23 cellular contexts compared by ENCODE assay signal in genomic region chr16:4681471-4682083, GRCh38. TPM values are rescaled to one million over a fixed set of nuclear protein-coding genes. Genes with fewer than 3 reads are reported as not detected.
A peak's percentile ranks its signal among the peaks of the same experiment; 100 is the strongest.
DNase-seq lines count a peak whose midpoint lies in the region; ATAC-seq and TF ChIP-seq lines count a peak whose summit lies in the region.
"Had no signal": no experiment of that assay in that cellular context is flagged by ENCODE, and none has a peak within 500 bp of the region (broad histone marks: within the 10 kb centered on the region; RNA-seq: fewer than 3 reads in every experiment).

No MANE protein-coding gene starts in this region.

- H3K4me1 ChIP-seq in H9 (ENCODE audit: insufficient read depth, low read length) (no peaks in the 10 kb centered on the region), breast epithelium (peaks cover 4 to 8% of the 10 kb centered on the region in 2 donors)
- H3K4me1 ChIP-seq: HAP-1 had no signal

- no CpG with 5 or more reads among the region's 39 CpGs for WGBS in H9 (ENCODE audit: extremely low coverage, insufficient read length, low lambda C conversion rate)

- TF ChIP-seq POLR2A in breast epithelium (IDR thresholded peaks at IDR 0.05) = no peak

- no peak overlapping the region for H4K91ac ChIP-seq in H9 (ENCODE audit: insufficient read length, low read depth, low read length)

- H3K9me3 ChIP-seq in H9 (ENCODE audit: control insufficient read depth, low read depth, low read length) = no peaks in the 10 kb centered on the region
- no peaks in the 10 kb centered on the region for H3K9me3 ChIP-seq in breast epithelium
- H3K9me3 ChIP-seq: BLaER1, gastroesophageal sphincter, HAP-1, tibial artery had no signal

- no peak overlapping the region for H4K8ac ChIP-seq in H9 (replicated peaks; ENCODE audit: insufficient read length, low read depth, low read length)

- H3K4me2 ChIP-seq in H9 (ENCODE audit: insufficient read depth, insufficient read length, low read length) = no peak overlapping the region
- H3K4me2 ChIP-seq: BLaER1 had no signal

- peaks cover 14% of the 10 kb centered on the region for H3K36me3 Mint-ChIP-seq in activated CD4-positive, alpha-beta T cell treated with anti-CD3 and anti-CD28 coated beads for 36 hours (ENCODE audit: low read depth)
- peaks cover 2 to 35% (median 15%) of the 10 kb centered on the region in 3 experiments; a peak in 5 of 7 replicates for H3K36me3 Mint-ChIP-seq in H9 (ENCODE audit: insufficient read depth in 1 of 3, low read depth in 3 of 3)
- peaks cover 0 to 32% (median 0%) of the 10 kb centered on the region in 3 donors for H3K36me3 Mint-ChIP-seq in naive thymus-derived CD8-positive, alpha-beta T cell

- H3K4ac ChIP-seq in H9 (ENCODE audit: low read depth, low read length) = no peak overlapping the region

- CTCF ChIA-PET in activated CD4-positive, alpha-beta T cell treated with anti-CD3 and anti-CD28 coated beads for 36 hours (lab: Charles Lee) = interaction anchor here (0.6 to 1.0 kb wide), 2 partner anchors 21 to 154 kb away, joined by 3 read pairs; no protein-coding TSS in a partner anchor

- no peak overlapping the region for H2BK12ac ChIP-seq in H9 (ENCODE audit: insufficient read length, low read depth, low read length)

- POLR2A ChIA-PET in activated CD4-positive, alpha-beta T cell treated with anti-CD3 and anti-CD28 coated beads for 36 hours (lab: Charles Lee) = interaction anchor here (0.7 kb wide), 1 partner anchor 17 kb away, joined by 3 read pairs; no protein-coding TSS in a partner anchor
- POLR2A ChIA-PET in naive thymus-derived CD8-positive, alpha-beta T cell (lab: Charles Lee) = interaction anchor here (0.7 to 6.1 kb wide), 9 partner anchors 10 to 86 kb away, joined by 3 to 63 read pairs (median 4); partner anchors contain the start of gene NUDT16L1

- H3K4me3 ChIP-seq in breast epithelium = peak overlapping the region in 2 of 3 donors; percentile 53 to 74
- H3K4me3 ChIP-seq: BLaER1, GM12878, HAP-1, tibial artery had no signal

- no peak overlapping the region for H3T11ph ChIP-seq in H9 (ENCODE audit: low read length)

- TF ChIP-seq CTCF in H9 (conservative IDR thresholded peaks at IDR 0.05) = no peak
- no peak for TF ChIP-seq CTCF in breast epithelium (IDR thresholded peaks at IDR 0.05)

- H2BK5ac ChIP-seq in H9 (ENCODE audit: insufficient read length, low read length) = no peak overlapping the region

- no peak overlapping the region for H3K23ac ChIP-seq in H9 (ENCODE audit: insufficient read length, low read depth, low read length)

- peak overlapping the region; percentile 63 for H3K27ac Mint-ChIP-seq in activated CD4-positive, alpha-beta T cell treated with anti-CD3 and anti-CD28 coated beads for 36 hours
- H3K27ac Mint-ChIP-seq in H9 = peak overlapping the region in 2 of 3 experiments; percentile 3 to 90; a peak in 2 of 7 replicates
- peak overlapping the region; percentile 51 to 95 (median 88) for H3K27ac Mint-ChIP-seq in naive thymus-derived CD8-positive, alpha-beta T cell

- H2BK20ac ChIP-seq in H9 (ENCODE audit: low read depth, low read length, poor library complexity, severe bottlenecking) = no peak overlapping the region

- H3K27me3 ChIP-seq in H9 (ENCODE audit: insufficient read depth, low read length) = no peaks in the 10 kb centered on the region
- H3K27me3 ChIP-seq in breast epithelium = no peaks in the 10 kb centered on the region
- H3K27me3 ChIP-seq: BLaER1, gastroesophageal sphincter, tibial artery had no signal

- H3K36me3 ChIP-seq in breast epithelium = no peaks in the 10 kb centered on the region

- H3K27ac ChIP-seq in H9 (ENCODE audit: insufficient read length, low read depth, low read length) (no peak overlapping the region), breast epithelium (peak overlapping the region in 1 of 2 donors; percentile 97)
- H3K27ac ChIP-seq: BLaER1, tibial artery had no signal

- peak; percentile 12 for ATAC-seq in activated CD4-positive, alpha-beta T cell treated with anti-CD3 and anti-CD28 coated beads for 36 hours
- peak; percentile 66 to 76 for ATAC-seq in naive thymus-derived CD8-positive, alpha-beta T cell
- no peak for ATAC-seq in HG03460 (IDR thresholded peaks at IDR 0.05; ENCODE audit: unreplicated experiment)
- no peak for ATAC-seq in HG02870 (IDR thresholded peaks at IDR 0.05; ENCODE audit: unreplicated experiment)
- ATAC-seq: gastroesophageal sphincter, GM12878, WTC11 had no signal

- H3K27me3 Mint-ChIP-seq in activated CD4-positive, alpha-beta T cell treated with anti-CD3 and anti-CD28 coated beads for 36 hours = no peaks in the 10 kb centered on the region
- no peaks in the 10 kb centered on the region for H3K27me3 Mint-ChIP-seq in H9 (ENCODE audit: low read depth)
- H3K27me3 Mint-ChIP-seq in naive thymus-derived CD8-positive, alpha-beta T cell = no peaks in the 10 kb centered on the region
- H3K27me3 Mint-ChIP-seq: brain had no signal

- intact Hi-C loops in activated CD4-positive, alpha-beta T cell treated with anti-CD3 and anti-CD28 coated beads for 36 hours (cut with DNase I, micrococcal nuclease) = no loop called here
- intact Hi-C loops in breast epithelium (cut with DNase I; ENCODE audit: low total_unique reads) = no loop called here

- no peaks in the 10 kb centered on the region for H3K79me2 ChIP-seq in H9 (ENCODE audit: insufficient read depth, low read length)

- H3K14ac ChIP-seq in H9 (ENCODE audit: insufficient read depth, low read length) = no peak overlapping the region

- no peak overlapping the region for H3K9ac ChIP-seq in H9 (ENCODE audit: extremely low read depth, insufficient read length, low read length)
- H3K9ac ChIP-seq: BLaER1 had no signal

- H3K56ac ChIP-seq in H9 (ENCODE audit: insufficient read length, low read depth, low read length) = no peak overlapping the region

- H2BK120ac ChIP-seq in H9 (ENCODE audit: low read depth, low read length, poor library complexity, severe bottlenecking) = no peak overlapping the region

- no peaks in the 10 kb centered on the region for H3K23me2 ChIP-seq in H9 (ENCODE audit: insufficient read length, low read depth, low read length, poor library complexity, severe bottlenecking)

- no peak overlapping the region for H4K5ac ChIP-seq in H9 (ENCODE audit: insufficient read length, low read depth, low read length)

- H3K4me1 Mint-ChIP-seq in activated CD4-positive, alpha-beta T cell treated with anti-CD3 and anti-CD28 coated beads for 36 hours = peaks cover 15% of the 10 kb centered on the region
- H3K4me1 Mint-ChIP-seq in H9 = no peaks in the 10 kb centered on the region
- H3K4me1 Mint-ChIP-seq in naive thymus-derived CD8-positive, alpha-beta T cell = peaks cover 14 to 49% (median 34%) of the 10 kb centered on the region in 4 donors
- H3K4me1 Mint-ChIP-seq: brain, WTC11 had no signal

- no peaks in the 10 kb centered on the region for H3K79me1 ChIP-seq in H9 (ENCODE audit: insufficient read depth, low read depth, low read length, poor library complexity, severe bottlenecking)

- H3K18ac ChIP-seq in H9 (ENCODE audit: insufficient read length, low read depth, low read length) = no peak overlapping the region

- no peak overlapping the region for H2AK5ac ChIP-seq in H9 (ENCODE audit: insufficient read length, low read length)

- peak; percentile 31 for DNase-seq in activated CD4-positive, alpha-beta T cell treated with anti-CD3 and anti-CD28 coated beads for 36 hours
- no peak for DNase-seq in activated CD4-positive, alpha-beta T cell treated with anti-CD3 and anti-CD28 coated beads, Interleukin-2, amount 50 U/mL, for 48 hours
- DNase-seq in H9 (no peak), breast epithelium (ENCODE audit: low spot score in 2 of 2) (no peak), NCI-H526 (lab: John Stamatoyannopoulos, UW) (no peak)
- peak in 6 of 10 donors; percentile 30 to 72 (median 43) for DNase-seq in naive thymus-derived CD8-positive, alpha-beta T cell
- DNase-seq: DMS 273 treated with DMSO at 0.1 percent for 48 hours; erythroblast; GF-D8; NCI-H2029; NCI-H446 treated with DMSO at 0.1 percent for 48 hours; NK-92 treated with Interleukin-12 subunit alpha and Interleukin-12 subunit beta, amount 100 ng/mL, for 24 hours; RPMI8226; SW 1271; tibial artery had no signal

- no peak overlapping the region for H2AFZ ChIP-seq in H9 (ENCODE audit: low read length)

- H2BK15ac ChIP-seq in H9 (ENCODE audit: low read depth, low read length) = no peak overlapping the region

- H3K4me3 Mint-ChIP-seq in activated CD4-positive, alpha-beta T cell treated with anti-CD3 and anti-CD28 coated beads for 36 hours = no peak overlapping the region
- no peak overlapping the region for H3K4me3 Mint-ChIP-seq in H9
- peak overlapping the region in 9 of 10 donors; percentile 36 to 76 (median 48) for H3K4me3 Mint-ChIP-seq in naive thymus-derived CD8-positive, alpha-beta T cell
- H3K4me3 Mint-ChIP-seq: brain, WTC11 had no signal

- no peaks in the 10 kb centered on the region for H3K9me3 Mint-ChIP-seq in activated CD4-positive, alpha-beta T cell treated with anti-CD3 and anti-CD28 coated beads for 36 hours (ENCODE audit: low read depth)
- H3K9me3 Mint-ChIP-seq in H9 = no peaks in the 10 kb centered on the region
- H3K9me3 Mint-ChIP-seq in naive thymus-derived CD8-positive, alpha-beta T cell = no peaks in the 10 kb centered on the region
- H3K9me3 Mint-ChIP-seq: brain, WTC11 had no signal

- H4K20me1 ChIP-seq in H9 (ENCODE audit: control insufficient read depth, insufficient read depth, insufficient read length) = no peaks in the 10 kb centered on the region

RNA-seq across cellular contexts. Expression of gene NUDT16L1, which starts 11.8 kb away (rescaled TPM):
- 10 to 100 TPM; 16.4 to 22.5 TPM for total RNA-seq in activated CD4-positive, alpha-beta T cell treated with anti-CD3 and anti-CD28 coated beads for 36 hours
- total RNA-seq in H9 (2021) = 49.4 and 50.0 TPM in 2 replicates
- total RNA-seq in breast epithelium = 10 to 100 TPM; 22.4 to 38.0 (median 32.3) TPM
- 10 to 100 TPM; 56.7 to 59.3 TPM for total RNA-seq in naive thymus-derived CD8-positive, alpha-beta T cell
- 100 to 1,000 TPM in 2 of 3 donors, 10 to 100 TPM in 1; 90.0 to 131 (median 119) TPM for polyA plus RNA-seq in naive thymus-derived CD8-positive, alpha-beta T cell

RNA-seq across cellular contexts. Expression of gene ANKS3, which starts 52.5 kb away (rescaled TPM):
- total RNA-seq in activated CD4-positive, alpha-beta T cell treated with anti-CD3 and anti-CD28 coated beads for 36 hours = 10 to 100 TPM; 12.1 to 14.1 TPM
- total RNA-seq in H9 (2021) (27.3 and 32.0 TPM in 2 replicates), breast epithelium (10 to 100 TPM; 12.6 to 33.1 (median 23.6) TPM)
- 10 to 100 TPM; 31.5 to 37.0 TPM for total RNA-seq in naive thymus-derived CD8-positive, alpha-beta T cell
- polyA plus RNA-seq in naive thymus-derived CD8-positive, alpha-beta T cell = 1 to 10 TPM; 4.3 to 9.0 (median 4.5) TPM

RNA-seq across cellular contexts. Expression of gene DNAAF8, which starts 52.8 kb away (rescaled TPM):
- total RNA-seq in activated CD4-positive, alpha-beta T cell treated with anti-CD3 and anti-CD28 coated beads for 36 hours = under 1 TPM; 0.11 to 0.16 TPM
- total RNA-seq in H9 (2021) = 0.33 and 0.39 TPM in 2 replicates
- 1 to 10 TPM; 1.3 to 2.3 (median 1.8) TPM for total RNA-seq in breast epithelium
- total RNA-seq in naive thymus-derived CD8-positive, alpha-beta T cell = under 1 TPM; 0.26 to 0.30 TPM
- polyA plus RNA-seq in naive thymus-derived CD8-positive, alpha-beta T cell = under 1 TPM in 2 of 3 donors, not detected in 1; 0.34 to 0.48 TPM

RNA-seq across cellular contexts. Expression of gene MGRN1, which starts 57.0 kb away (rescaled TPM):
- 10 to 100 TPM; 65.0 to 75.4 TPM for total RNA-seq in activated CD4-positive, alpha-beta T cell treated with anti-CD3 and anti-CD28 coated beads for 36 hours
- total RNA-seq in H9 (2021) (91.6 and 93.9 TPM in 2 replicates), breast epithelium (10 to 100 TPM; 26.7 to 28.5 (median 27.9) TPM)
- 10 to 100 TPM; 66.4 to 70.5 TPM for total RNA-seq in naive thymus-derived CD8-positive, alpha-beta T cell
- polyA plus RNA-seq in naive thymus-derived CD8-positive, alpha-beta T cell = 1 to 10 TPM; 4.5 to 5.8 (median 5.6) TPM

Comparison
In these comparisons a context has a peak if more than half of its experiments do, and no peak if none do; other contexts are left out.
1. DNase-seq: peak in activated CD4-positive, alpha-beta T cell treated with anti-CD3 and anti-CD28 coated beads for 36 hours (single experiment) and naive thymus-derived CD8-positive, alpha-beta T cell (6 of 10); none in activated CD4-positive, alpha-beta T cell treated with anti-CD3 and anti-CD28 coated beads, Interleukin-2, amount 50 U/mL, for 48 hours (0 of 2), H9 (single experiment), breast epithelium (0 of 2) and NCI-H526 (0 of 2).
2. ATAC-seq: peak in activated CD4-positive, alpha-beta T cell treated with anti-CD3 and anti-CD28 coated beads for 36 hours (single experiment) and naive thymus-derived CD8-positive, alpha-beta T cell (2 of 2); none in HG03460 (single experiment) and HG02870 (single experiment).
3. H3K4me3 Mint-ChIP-seq: peak in naive thymus-derived CD8-positive, alpha-beta T cell (9 of 10); none in activated CD4-positive, alpha-beta T cell treated with anti-CD3 and anti-CD28 coated beads for 36 hours (single experiment) and H9 (0 of 2).
4. Peak in every context shown above with its lines, with median percentiles within 50 percentile points of each other: H3K27ac Mint-ChIP-seq.